In genomic region chr6:143806282-143807102, GRCh38 we compare ENCODE assay signal across 10 cellular contexts. TPM values are rescaled to one million over a fixed set of nuclear protein-coding genes. Genes with fewer than 3 reads are reported as not detected.
DNase-seq lines count a peak whose midpoint lies in the region; ATAC-seq and TF ChIP-seq lines count a peak whose summit lies in the region.
"Had no signal": no experiment of that assay in that cellular context is flagged by ENCODE, and none has a peak within 500 bp of the region (broad histone marks: within the 10 kb centered on the region; RNA-seq: fewer than 3 reads in every experiment).

No MANE protein-coding gene starts in this region.

- H3K9me3 Mint-ChIP-seq in activated CD4-positive, alpha-beta memory T cell treated with anti-CD3 and anti-CD28 coated beads for 36 hours: no peaks in the 10 kb centered on the region

- POLR2A ChIA-PET in activated CD4-positive, alpha-beta memory T cell treated with anti-CD3 and anti-CD28 coated beads for 36 hours (lab: Charles Lee): interaction anchor here (0.5 to 3.1 kb wide), 9 partner anchors 37 to 812 kb away, joined by 3 to 15 read pairs (median 3); partner anchors contain the start of gene LTV1

- H3K27ac Mint-ChIP-seq in activated CD4-positive, alpha-beta memory T cell treated with anti-CD3 and anti-CD28 coated beads for 36 hours: peak overlapping the region; percentile 80

- H3K27me3 Mint-ChIP-seq in activated CD4-positive, alpha-beta memory T cell treated with anti-CD3 and anti-CD28 coated beads for 36 hours: no peaks in the 10 kb centered on the region

- intact Hi-C loops in activated CD4-positive, alpha-beta memory T cell treated with anti-CD3 and anti-CD28 coated beads for 36 hours (cut with micrococcal nuclease): loop anchor here (1.0 to 5.0 kb wide), 3 partner anchors 36 to 196 kb away; partner anchors contain the start of gene PHACTR2
- intact Hi-C loops in posterior vena cava (cut with DNase I): no loop called here

- TF ChIP-seq CTCF in fibroblast of mammary gland (conservative IDR thresholded peaks at IDR 0.05; ENCODE audit: control insufficient read depth, insufficient read depth, low read depth, low read length): no peak

- H3K4me1 Mint-ChIP-seq in activated CD4-positive, alpha-beta memory T cell treated with anti-CD3 and anti-CD28 coated beads for 36 hours (ENCODE audit: low read depth): peaks cover 49% of the 10 kb centered on the region

- CTCF ChIA-PET in activated CD4-positive, alpha-beta memory T cell treated with anti-CD3 and anti-CD28 coated beads for 36 hours (lab: Charles Lee): interaction anchor here (0.8 kb wide), 1 partner anchor 207 kb away, joined by 3 read pairs; no protein-coding TSS in a partner anchor

- H3K4me3 Mint-ChIP-seq in activated CD4-positive, alpha-beta memory T cell treated with anti-CD3 and anti-CD28 coated beads for 36 hours: peak overlapping the region; percentile 23

- H3K36me3 Mint-ChIP-seq in activated CD4-positive, alpha-beta memory T cell treated with anti-CD3 and anti-CD28 coated beads for 36 hours: peaks cover 22% of the 10 kb centered on the region

- H3K4me3 ChIP-seq in fibroblast of mammary gland (ENCODE audit: control insufficient read depth, low read depth, low read length): no peak overlapping the region

- DNase-seq in HS-5 (ENCODE audit: low read depth) (peak; percentile 4), fibroblast of mammary gland (ENCODE audit: low read depth) (peak; percentile 86), NCI-H2081 (lab: John Stamatoyannopoulos, UW) (no peak), left lobe of liver (ENCODE audit: low spot score) (no peak), posterior vena cava (ENCODE audit: low spot score) (no peak)
- DNase-seq in activated CD4-positive, alpha-beta memory T cell treated with anti-CD3 and anti-CD28 coated beads for 36 hours: peak; percentile 93
- DNase-seq in stimulated activated CD8-positive, alpha-beta memory T cell treated with anti-CD3 and anti-CD28 coated beads, Interleukin-15, amount 100 ng/mL, for 48 hours (ENCODE audit: low read depth in 2 of 2): peak; percentile 74 to 77

- ATAC-seq in HG02763 (IDR thresholded peaks at IDR 0.05; ENCODE audit: unreplicated experiment) (no peak), left lobe of liver (no peak)

RNA-seq across cellular contexts. Expression of gene LTV1, which starts 36.6 kb away (rescaled TPM):
- 10 to 100 TPM; 33.5 to 35.4 TPM for total RNA-seq in activated CD4-positive, alpha-beta memory T cell treated with anti-CD3 and anti-CD28 coated beads for 36 hours
- total RNA-seq in left lobe of liver (6.7 TPM), posterior vena cava (10 to 100 TPM; 16.8 to 20.8 TPM)

RNA-seq across cellular contexts. Expression of gene ZC2HC1B, which starts 57.8 kb away (rescaled TPM):
- total RNA-seq in activated CD4-positive, alpha-beta memory T cell treated with anti-CD3 and anti-CD28 coated beads for 36 hours: under 1 TPM in 1 of 2 experiments, not detected in 1; 0.24 TPM
- total RNA-seq in left lobe of liver (not detected), posterior vena cava (not detected)
- total RNA-seq: liver; T-helper 1 cell treated with Interleukin-12 subunit alpha and Interleukin-12 subunit beta and Interleukin-4 antibody, amounts not matched to agents 30 ng/mL and 1 ng/mL, for 36 hours had no signal

Comparison
In these comparisons a context has a peak if more than half of its experiments do, and no peak if none do; other contexts are left out.
1. DNase-seq: peak in HS-5 (single experiment), activated CD4-positive, alpha-beta memory T cell treated with anti-CD3 and anti-CD28 coated beads for 36 hours (single experiment), fibroblast of mammary gland (single experiment) and stimulated activated CD8-positive, alpha-beta memory T cell treated with anti-CD3 and anti-CD28 coated beads, Interleukin-15, amount 100 ng/mL, for 48 hours (2 of 2); none in NCI-H2081 (0 of 2), left lobe of liver (single experiment) and posterior vena cava (single experiment).